Comparison of ENCODE assay signal across 8 cellular contexts in genomic region chr1:60765204-60765603, GRCh38.
DNase-seq lines count a peak whose midpoint lies in the region; ATAC-seq, FAIRE-seq and TF ChIP-seq lines count a peak whose summit lies in the region.

No MANE protein-coding gene starts in this region.

- peaks cover 12% of the 10 kb centered on the region for H3K4me1 ChIP-seq in astrocyte (ENCODE audit: insufficient read depth, low read length)

- no peak overlapping the region for H3K4me3 ChIP-seq in astrocyte (ENCODE audit: insufficient read depth, low read depth, low read length)
- no peak overlapping the region for H3K4me3 ChIP-seq in kidney epithelial cell (ENCODE audit: low read depth, low read length)

- no peaks in the 10 kb centered on the region for H3K4me1 Mint-ChIP-seq in activated CD4-positive, alpha-beta T cell treated with anti-CD3 and anti-CD28 coated beads, Interleukin-2, amount 10 ng/mL, durations not matched to agents 24 days and 14 days
- H3K4me1 Mint-ChIP-seq in astrocyte (ENCODE audit: low read depth, unreplicated experiment), result no peaks in the 10 kb centered on the region

- H3K36me3 ChIP-seq in astrocyte (ENCODE audit: insufficient read depth, low read length) (no peaks in the 10 kb centered on the region), kidney epithelial cell (ENCODE audit: control insufficient read depth, insufficient read depth, low read length) (no peaks in the 10 kb centered on the region)

- peak; percentile 8 for DNase-seq in activated CD4-positive, alpha-beta T cell treated with anti-CD3 and anti-CD28 coated beads for 48 hours
- no peak for DNase-seq in activated CD4-positive, alpha-beta T cell treated with anti-CD3 and anti-CD28 coated beads, Interleukin-2, amount 10 ng/mL, durations not matched to agents 24 days and 14 days
- peak; percentile 81 for DNase-seq in NCI-H2029 treated with DMSO at 0.1 percent for 48 hours (lab: John Stamatoyannopoulos, UW)
- no peak for DNase-seq in astrocyte (ENCODE audit: low read depth)
- no peak for DNase-seq in kidney epithelial cell (ENCODE audit: low read depth)
- no peak for DNase-seq in GM19238 (ENCODE audit: insufficient read length, low spot score)

- H3K4me3 Mint-ChIP-seq in activated CD4-positive, alpha-beta T cell treated with anti-CD3 and anti-CD28 coated beads, Interleukin-2, amount 10 ng/mL, durations not matched to agents 24 days and 14 days, result no peak overlapping the region
- H3K4me3 Mint-ChIP-seq in astrocyte (ENCODE audit: unreplicated experiment), result no peak overlapping the region

- ATAC-seq in GM18873 (IDR thresholded peaks at IDR 0.05; ENCODE audit: low FRiP score, unreplicated experiment), result no peak
- ATAC-seq in GM19455 (IDR thresholded peaks at IDR 0.05; ENCODE audit: unreplicated experiment), result no peak

- TF ChIP-seq CTCF in astrocyte (IDR thresholded peaks at IDR 0.05; ENCODE audit: insufficient read depth, low read depth, low read length) (peak; percentile 42), kidney epithelial cell (IDR thresholded peaks at IDR 0.05; ENCODE audit: insufficient read depth, low read length, poor library complexity, severe bottlenecking) (peak; percentile 68)

- FAIRE-seq in astrocyte (lab: Jason Lieb, UNC), result no peak

- H3K27ac Mint-ChIP-seq in activated CD4-positive, alpha-beta T cell treated with anti-CD3 and anti-CD28 coated beads, Interleukin-2, amount 10 ng/mL, durations not matched to agents 24 days and 14 days, result no peak overlapping the region
- H3K27ac Mint-ChIP-seq in astrocyte (ENCODE audit: unreplicated experiment), result no peak overlapping the region

- H3K27ac ChIP-seq in astrocyte (ENCODE audit: low read depth, low read length), result no peak overlapping the region

- H3K9me3 Mint-ChIP-seq in activated CD4-positive, alpha-beta T cell treated with anti-CD3 and anti-CD28 coated beads, Interleukin-2, amount 10 ng/mL, durations not matched to agents 24 days and 14 days, result no peaks in the 10 kb centered on the region
- no peaks in the 10 kb centered on the region for H3K9me3 Mint-ChIP-seq in astrocyte (ENCODE audit: unreplicated experiment)

- no peaks in the 10 kb centered on the region for H3K27me3 Mint-ChIP-seq in activated CD4-positive, alpha-beta T cell treated with anti-CD3 and anti-CD28 coated beads, Interleukin-2, amount 10 ng/mL, durations not matched to agents 24 days and 14 days
- peaks cover 5% of the 10 kb centered on the region for H3K27me3 Mint-ChIP-seq in astrocyte (ENCODE audit: low read depth, unreplicated experiment)

- H2AFZ ChIP-seq in astrocyte (ENCODE audit: low read depth, low read length), result no peak overlapping the region

- no peaks in the 10 kb centered on the region for H3K36me3 Mint-ChIP-seq in activated CD4-positive, alpha-beta T cell treated with anti-CD3 and anti-CD28 coated beads, Interleukin-2, amount 10 ng/mL, durations not matched to agents 24 days and 14 days (ENCODE audit: low read depth)
- H3K36me3 Mint-ChIP-seq in astrocyte (ENCODE audit: low read depth, unreplicated experiment), result no peaks in the 10 kb centered on the region

- H3K9me3 ChIP-seq in astrocyte (ENCODE audit: insufficient read depth, low read depth, low read length), result no peaks in the 10 kb centered on the region

- H3K79me2 ChIP-seq in astrocyte (ENCODE audit: insufficient read depth, low read length), result no peaks in the 10 kb centered on the region

- H3K4me2 ChIP-seq in astrocyte (ENCODE audit: low read length), result no peak overlapping the region

- H3K27me3 ChIP-seq in astrocyte (ENCODE audit: insufficient read depth, low read length), result no peaks in the 10 kb centered on the region
- H3K27me3 ChIP-seq in kidney epithelial cell (ENCODE audit: control insufficient read depth, insufficient read depth, low read length), result no peaks in the 10 kb centered on the region

- no peak overlapping the region for H3K9ac ChIP-seq in astrocyte (ENCODE audit: low read length)

- no peaks in the 10 kb centered on the region for H4K20me1 ChIP-seq in astrocyte (ENCODE audit: insufficient read depth, low read length)

- intact Hi-C loops in activated CD4-positive, alpha-beta T cell treated with anti-CD3 and anti-CD28 coated beads, Interleukin-2, amount 10 ng/mL, durations not matched to agents 24 days and 14 days (cut with micrococcal nuclease), result no loop called here

Comparison
In these comparisons a context has a peak if more than half of its experiments do, and no peak if none do; other contexts are left out.
1. DNase-seq: peak in activated CD4-positive, alpha-beta T cell treated with anti-CD3 and anti-CD28 coated beads for 48 hours (single experiment) and NCI-H2029 treated with DMSO at 0.1 percent for 48 hours (single experiment); none in activated CD4-positive, alpha-beta T cell treated with anti-CD3 and anti-CD28 coated beads, Interleukin-2, amount 10 ng/mL, durations not matched to agents 24 days and 14 days (single experiment), astrocyte (single experiment), kidney epithelial cell (single experiment) and GM19238 (single experiment).